ENCODE assay signal across 22 cellular contexts in genomic region chr3:42649783-42650182, GRCh38. TPM values are rescaled to one million over a fixed set of nuclear protein-coding genes. Genes with fewer than 3 reads are reported as not detected.
DNase-seq lines count a peak whose midpoint lies in the region; ATAC-seq, FAIRE-seq and TF ChIP-seq lines count a peak whose summit lies in the region.
"Had no signal": no experiment of that assay in that cellular context is flagged by ENCODE, and none has a peak within 500 bp of the region (broad histone marks: within the 10 kb centered on the region; RNA-seq: fewer than 3 reads in every experiment).

No MANE protein-coding gene starts in this region.

- H3K36me3 Mint-ChIP-seq in stimulated activated naive CD8-positive, alpha-beta T cell treated with anti-CD3 and anti-CD28 coated beads, Interleukin-15, Interleukin-2, amounts not matched to agents 100 ng/mL and 50 ng/mL, for 24 hours (ENCODE audit: low read depth): peaks cover 34% of the 10 kb centered on the region
- peaks cover 37% of the 10 kb centered on the region for H3K36me3 Mint-ChIP-seq in nephron (ENCODE audit: low read depth)

- no peaks in the 10 kb centered on the region for H4K20me1 ChIP-seq in GM12878 (ENCODE audit: control insufficient read depth, insufficient read depth)

- CTCF ChIA-PET in GM12878 (lab: Yijun Ruan, JAX): interaction anchor here (0.6 kb wide), 1 partner anchor 72 kb away, joined by 3 read pairs; no protein-coding TSS in a partner anchor

- no TSS peak for BruUV-seq in GM12878 (replicated peaks; lab: Mats Ljungman, UMichigan)

- H3K4me3 ChIP-seq in GM12878: no peak overlapping the region
- H3K4me3 ChIP-seq: coronary artery, heart right ventricle, prostate gland had no signal

- ATAC-seq in stimulated activated naive CD8-positive, alpha-beta T cell treated with anti-CD3 and anti-CD28 coated beads, Interleukin-15, amount 100 ng/mL, for 72 hours: no peak
- ATAC-seq in GM12878 (no peak), HG02970 (IDR thresholded peaks at IDR 0.05; ENCODE audit: low FRiP score, unreplicated experiment) (no peak)
- ATAC-seq: heart right ventricle had no signal

- no peak for FAIRE-seq in GM12878 (lab: Jason Lieb, UNC)
- no peak for FAIRE-seq in RCC 7860 (lab: Jason Lieb, UNC)

- 88% methylated on average over 4 of the region's 4 CpGs for WGBS in GM12878 (ENCODE audit: insufficient coverage, insufficient replicate concordance, low lambda C conversion rate, missing lambda C conversion rate)

- no peak for TF ChIP-seq POLR2A in GM12878 (IDR thresholded peaks at IDR 0.05; ENCODE audit: low read depth, low read length)

- TF ChIP-seq RAD21 in GM12878 (IDR thresholded peaks at IDR 0.05; ENCODE audit: insufficient read depth, low read depth, low read length): no peak

- H3K27ac ChIP-seq in GM12878 (ENCODE audit: control insufficient read depth, insufficient read depth): no peak overlapping the region
- H3K27ac ChIP-seq: prostate gland had no signal

- peaks cover 0 to 19% of the 10 kb centered on the region in 2 experiments; a peak in 3 of 4 replicates for H3K36me3 ChIP-seq in GM12878 (ENCODE audit: control insufficient read depth in 2 of 2, insufficient read depth in 2 of 2, low read length in 1 of 2)
- H3K36me3 ChIP-seq: prostate gland had no signal

- H3K4me3 Mint-ChIP-seq in stimulated activated naive CD8-positive, alpha-beta T cell treated with anti-CD3 and anti-CD28 coated beads, Interleukin-15, Interleukin-2, amounts not matched to agents 100 ng/mL and 50 ng/mL, for 24 hours: no peak overlapping the region
- H3K4me3 Mint-ChIP-seq in stimulated activated naive CD8-positive, alpha-beta T cell treated with anti-CD3 and anti-CD28 coated beads, Interleukin-15, amount 100 ng/mL, for 72 hours: no peak overlapping the region
- no peak overlapping the region for H3K4me3 Mint-ChIP-seq in nephron

- H3K9ac ChIP-seq in GM12878 (ENCODE audit: control insufficient read depth, insufficient read depth, low read length): no peak overlapping the region

- no peak overlapping the region for H3K4me2 ChIP-seq in GM12878 (ENCODE audit: control insufficient read depth, insufficient read depth)

- H3K27me3 Mint-ChIP-seq in stimulated activated naive CD8-positive, alpha-beta T cell treated with anti-CD3 and anti-CD28 coated beads, Interleukin-15, Interleukin-2, amounts not matched to agents 100 ng/mL and 50 ng/mL, for 24 hours: no peaks in the 10 kb centered on the region
- peaks cover 15% of the 10 kb centered on the region for H3K27me3 Mint-ChIP-seq in stimulated activated naive CD8-positive, alpha-beta T cell treated with anti-CD3 and anti-CD28 coated beads, Interleukin-15, amount 100 ng/mL, for 72 hours
- H3K27me3 Mint-ChIP-seq in nephron (ENCODE audit: low read depth): no peaks in the 10 kb centered on the region

- no peaks in the 10 kb centered on the region; the same call in 1 of the 2 replicates for H3K79me2 ChIP-seq in GM12878 (ENCODE audit: control insufficient read depth, insufficient read depth, low read length)

- no peak for TF ChIP-seq EP300 in GM12878 (IDR thresholded peaks at IDR 0.05; ENCODE audit: borderline replicate concordance in 1 of 2, control insufficient read depth in 1 of 2, low read depth in 2 of 2, low read length in 2 of 2)

- in situ Hi-C loops in GM12878 (cut with MboI): no loop called here

- DNase-seq in stimulated activated naive CD8-positive, alpha-beta T cell treated with anti-CD3 and anti-CD28 coated beads, Interleukin-15, amount 100 ng/mL, for 72 hours: no peak
- DNase-seq in GM12878 (ENCODE audit: low read depth, low spot score) (no peak), NCI-H345 (lab: John Stamatoyannopoulos, UW) (no peak), RCC 7860 (ENCODE audit: low spot score) (no peak)
- DNase-seq: activated naive CD4-positive, alpha-beta T cell; heart right ventricle; NCI-H1092; NCI-H2081 treated with DMSO at 0.1 percent for 48 hours; NCI-H510A; RPMI8226; stimulated activated CD4-positive, alpha-beta T cell treated with anti-CD3 and anti-CD28 coated beads, Interleukin-4, amount 100 ng/mL, for 1 hour had no signal

- intact Hi-C loops in GM12878 (cut with micrococcal nuclease; ENCODE audit: unreplicated experiment): loop anchor here (5.0 kb wide), 1 partner anchor 93 kb away; no protein-coding TSS in a partner anchor

- RAD21 ChIA-PET in GM12878 (lab: Charles Lee; ENCODE audit: unreplicated experiment): no interaction called here

- peak overlapping the region; percentile 61 for H3K27ac Mint-ChIP-seq in stimulated activated naive CD8-positive, alpha-beta T cell treated with anti-CD3 and anti-CD28 coated beads, Interleukin-15, Interleukin-2, amounts not matched to agents 100 ng/mL and 50 ng/mL, for 24 hours
- H3K27ac Mint-ChIP-seq in stimulated activated naive CD8-positive, alpha-beta T cell treated with anti-CD3 and anti-CD28 coated beads, Interleukin-15, amount 100 ng/mL, for 72 hours: peak overlapping the region in 1 of 2 donors; percentile 54
- H3K27ac Mint-ChIP-seq in nephron: peak overlapping the region in 2 of 3 experiments; percentile 28 to 50

- POLR2A ChIA-PET in GM12878 (lab: Charles Lee): no interaction called here

- no peaks in the 10 kb centered on the region for H3K27me3 ChIP-seq in GM12878 (replicated peaks in 1 of 2; ENCODE audit: control insufficient read depth in 2 of 2, insufficient read depth in 2 of 2, low read length in 1 of 2)
- H3K27me3 ChIP-seq: heart right ventricle had no signal

- peaks cover 17% of the 10 kb centered on the region for H3K4me1 ChIP-seq in GM12878 (ENCODE audit: control insufficient read depth, insufficient read depth, low read length)
- H3K4me1 ChIP-seq: prostate gland had no signal

- H3K9me3 Mint-ChIP-seq in stimulated activated naive CD8-positive, alpha-beta T cell treated with anti-CD3 and anti-CD28 coated beads, Interleukin-15, Interleukin-2, amounts not matched to agents 100 ng/mL and 50 ng/mL, for 24 hours: no peaks in the 10 kb centered on the region
- no peaks in the 10 kb centered on the region for H3K9me3 Mint-ChIP-seq in stimulated activated naive CD8-positive, alpha-beta T cell treated with anti-CD3 and anti-CD28 coated beads, Interleukin-15, amount 100 ng/mL, for 72 hours
- no peaks in the 10 kb centered on the region for H3K9me3 Mint-ChIP-seq in nephron

- SMC1A ChIA-PET in GM12878 (lab: Charles Lee; ENCODE audit: uncharacterized antibody, unreplicated experiment): interaction anchor here (1.3 to 3.0 kb wide), 3 partner anchors 8 to 67 kb away, joined by 3 to 11 read pairs (median 3); partner anchors contain the start of genes SEC22C and SS18L2

- peaks cover 28% of the 10 kb centered on the region for H3K4me1 Mint-ChIP-seq in stimulated activated naive CD8-positive, alpha-beta T cell treated with anti-CD3 and anti-CD28 coated beads, Interleukin-15, Interleukin-2, amounts not matched to agents 100 ng/mL and 50 ng/mL, for 24 hours (ENCODE audit: low read depth)
- H3K4me1 Mint-ChIP-seq in stimulated activated naive CD8-positive, alpha-beta T cell treated with anti-CD3 and anti-CD28 coated beads, Interleukin-15, amount 100 ng/mL, for 72 hours: peaks cover 36% of the 10 kb centered on the region
- H3K4me1 Mint-ChIP-seq in nephron: peaks cover 33% of the 10 kb centered on the region

- H2AFZ ChIP-seq in GM12878 (ENCODE audit: control insufficient read depth, low read depth, low read length): no peak overlapping the region

- TF ChIP-seq CTCF in GM12878 (IDR thresholded peaks at IDR 0.05 in 2 of 3, conservative IDR thresholded peaks at IDR 0.05 in 1 of 3; ENCODE audit: control insufficient read depth in 2 of 3, extremely low read depth in 1 of 3, insufficient read depth in 1 of 3, low read depth in 3 of 3, low read length in 3 of 3) (no peak), nephron (IDR thresholded peaks at IDR 0.05; ENCODE audit: unreplicated experiment in 3 of 3) (no peak)

- no peaks in the 10 kb centered on the region for H3K9me3 ChIP-seq in GM12878 (replicated peaks; ENCODE audit: control insufficient read depth, insufficient read depth, low read length)
- H3K9me3 ChIP-seq: heart right ventricle, prostate gland had no signal

RNA-seq across cellular contexts. Expression of gene ZBTB47, which starts 3.7 kb away (rescaled TPM):
- total RNA-seq in GM12878 (2013; cell fraction: nucleolus; rRNA removed): 6.0 and 7.1 TPM in 2 replicates
- total RNA-seq in GM12878 (2014; rRNA removed) (3.1 TPM in 2 replicates), GM12878 (2014; rRNA removed; fragmentation: Illumina TruSeq; extraction: Trizol) (1.0 TPM in 2 replicates), GM12878 (2021) (3.1 and 3.4 TPM in 2 replicates)
- 0.79 TPM for polyA plus RNA-seq in GM12878 (2011; ENCODE audit: low read depth)
- polyA plus RNA-seq in GM12878 (2011; rRNA removed) (0.37 and 0.92 TPM in 2 replicates), GM12878 (2014; fragmentation: Illumina TruSeq; extraction: Trizol) (0.49 and 1.1 TPM in 2 replicates), GM12878 (2014; fragmentation: Nextera tagmentation; extraction: Ambion mirVana) (under 1 TPM in 1 of 2 experiments, not detected in 1; 0.04 TPM), GM12878 (2014; rRNA removed) (2.0 and 2.3 TPM in 2 replicates), GM12878 (2016; fragmentation: Nextera tagmentation; extraction: Ambion mirVana) (under 1 TPM; 0.06 to 0.12 TPM)
- polyA plus RNA-seq in GM12878 (2011; cell fraction: cytosol; rRNA removed): 1.1 and 1.6 TPM in 2 replicates
- 4.2 and 4.7 TPM in 2 replicates for polyA plus RNA-seq in GM12878 (2011; cell fraction: nucleus; rRNA removed)
- 1.7 and 2.0 TPM in 2 replicates for polyA plus RNA-seq in GM12878 (2012)
- polyA minus RNA-seq in GM12878 (2011; rRNA and poly(A)+ RNA removed): 1.7 and 3.1 TPM in 2 replicates
- 0.67 and 0.73 TPM in 2 replicates for polyA minus RNA-seq in GM12878 (2011; cell fraction: cytosol; rRNA and poly(A)+ RNA removed)
- 1.9 and 4.0 TPM in 2 replicates for polyA minus RNA-seq in GM12878 (2011; cell fraction: nucleus; rRNA and poly(A)+ RNA removed)

RNA-seq across cellular contexts. Expression of gene KLHL40, which starts 35.6 kb away (rescaled TPM):
- total RNA-seq in GM12878 (2013; cell fraction: nucleolus; rRNA removed): not detected in 2 replicates
- not detected in 2 replicates for total RNA-seq in GM12878 (2014; rRNA removed)
- not detected in 2 replicates for total RNA-seq in GM12878 (2014; rRNA removed; fragmentation: Illumina TruSeq; extraction: Trizol)
- not detected in 2 replicates for total RNA-seq in GM12878 (2021)
- polyA plus RNA-seq in GM12878 (2011; ENCODE audit: low read depth): not detected
- not detected in 2 replicates for polyA plus RNA-seq in GM12878 (2011; rRNA removed)
- polyA plus RNA-seq in GM12878 (2011; cell fraction: cytosol; rRNA removed): not detected in 2 replicates
- not detected in 2 replicates for polyA plus RNA-seq in GM12878 (2011; cell fraction: nucleus; rRNA removed)
- polyA plus RNA-seq in GM12878 (2012): not detected in 2 replicates
- not detected in 2 replicates for polyA plus RNA-seq in GM12878 (2014; fragmentation: Illumina TruSeq; extraction: Trizol)
- not detected for polyA plus RNA-seq in GM12878 (2014; fragmentation: Nextera tagmentation; extraction: Ambion mirVana)
- polyA plus RNA-seq in GM12878 (2014; rRNA removed): not detected in 2 replicates
- not detected for polyA plus RNA-seq in GM12878 (2016; fragmentation: Nextera tagmentation; extraction: Ambion mirVana)
- not detected in 2 replicates for polyA minus RNA-seq in GM12878 (2011; rRNA and poly(A)+ RNA removed)
- polyA minus RNA-seq in GM12878 (2011; cell fraction: cytosol; rRNA and poly(A)+ RNA removed): not detected in 2 replicates
- polyA minus RNA-seq in GM12878 (2011; cell fraction: nucleus; rRNA and poly(A)+ RNA removed): not detected in 2 replicates
- total RNA-seq: Daoy, endothelial cell of umbilical vein, HT1080, lung microvascular endothelial cell, subcutaneous adipose tissue had no signal
- polyA plus RNA-seq: endothelial cell of umbilical vein had no signal

RNA-seq across cellular contexts. Expression of gene NKTR, which starts 49.3 kb away (rescaled TPM):
- total RNA-seq in GM12878 (2013; cell fraction: nucleolus; rRNA removed): 778 and 789 TPM in 2 replicates
- total RNA-seq in GM12878 (2014; rRNA removed): 59.6 and 72.6 TPM in 2 replicates
- 77.5 and 84.0 TPM in 2 replicates for total RNA-seq in GM12878 (2014; rRNA removed; fragmentation: Illumina TruSeq; extraction: Trizol)
- total RNA-seq in GM12878 (2021): 45.0 and 51.1 TPM in 2 replicates
- polyA plus RNA-seq in GM12878 (2011; ENCODE audit: low read depth): 36.3 TPM
- polyA plus RNA-seq in GM12878 (2011; rRNA removed): 87.0 and 148 TPM in 2 replicates
- 19.4 and 23.0 TPM in 2 replicates for polyA plus RNA-seq in GM12878 (2011; cell fraction: cytosol; rRNA removed)
- 209 and 223 TPM in 2 replicates for polyA plus RNA-seq in GM12878 (2011; cell fraction: nucleus; rRNA removed)
- 50.3 and 54.0 TPM in 2 replicates for polyA plus RNA-seq in GM12878 (2012)
- 91.9 and 128 TPM in 2 replicates for polyA plus RNA-seq in GM12878 (2014; fragmentation: Illumina TruSeq; extraction: Trizol)
- 10 to 100 TPM; 15.3 to 27.8 TPM for polyA plus RNA-seq in GM12878 (2014; fragmentation: Nextera tagmentation; extraction: Ambion mirVana)
- 62.6 and 73.7 TPM in 2 replicates for polyA plus RNA-seq in GM12878 (2014; rRNA removed)
- 10 to 100 TPM; 40.0 to 46.0 TPM for polyA plus RNA-seq in GM12878 (2016; fragmentation: Nextera tagmentation; extraction: Ambion mirVana)
- 49.7 and 59.7 TPM in 2 replicates for polyA minus RNA-seq in GM12878 (2011; rRNA and poly(A)+ RNA removed)
- 14.8 and 23.2 TPM in 2 replicates for polyA minus RNA-seq in GM12878 (2011; cell fraction: cytosol; rRNA and poly(A)+ RNA removed)
- 129 and 184 TPM in 2 replicates for polyA minus RNA-seq in GM12878 (2011; cell fraction: nucleus; rRNA and poly(A)+ RNA removed)

RNA-seq across cellular contexts. Expression of gene HHATL, which starts 52.8 kb away (rescaled TPM):
- total RNA-seq in GM12878 (2013; cell fraction: nucleolus; rRNA removed): not detected in 2 replicates
- not detected in 2 replicates for total RNA-seq in GM12878 (2014; rRNA removed)
- total RNA-seq in GM12878 (2014; rRNA removed; fragmentation: Illumina TruSeq; extraction: Trizol): not detected in 2 replicates
- total RNA-seq in GM12878 (2021): not detected in 2 replicates
- not detected for polyA plus RNA-seq in GM12878 (2011; ENCODE audit: low read depth)
- not detected in 2 replicates for polyA plus RNA-seq in GM12878 (2011; rRNA removed)
- polyA plus RNA-seq in GM12878 (2011; cell fraction: cytosol; rRNA removed): not detected in 2 replicates
- polyA plus RNA-seq in GM12878 (2011; cell fraction: nucleus; rRNA removed): 0.21 TPM in 1 of 2 replicates, not detected in the other
- polyA plus RNA-seq in GM12878 (2012): not detected in 2 replicates
- not detected in 2 replicates for polyA plus RNA-seq in GM12878 (2014; fragmentation: Illumina TruSeq; extraction: Trizol)
- polyA plus RNA-seq in GM12878 (2014; fragmentation: Nextera tagmentation; extraction: Ambion mirVana): not detected
- polyA plus RNA-seq in GM12878 (2014; rRNA removed): not detected in 2 replicates
- not detected for polyA plus RNA-seq in GM12878 (2016; fragmentation: Nextera tagmentation; extraction: Ambion mirVana)
- polyA minus RNA-seq in GM12878 (2011; rRNA and poly(A)+ RNA removed): not detected in 2 replicates
- polyA minus RNA-seq in GM12878 (2011; cell fraction: cytosol; rRNA and poly(A)+ RNA removed): not detected in 2 replicates
- not detected in 2 replicates for polyA minus RNA-seq in GM12878 (2011; cell fraction: nucleus; rRNA and poly(A)+ RNA removed)
- total RNA-seq: Daoy, endothelial cell of umbilical vein, HT1080, LHCN-M2, lung microvascular endothelial cell had no signal
- polyA plus RNA-seq: endothelial cell of umbilical vein had no signal

RNA-seq across cellular contexts. Expression of gene SS18L2, which starts 59.1 kb away (rescaled TPM):
- 10.6 and 11.8 TPM in 2 replicates for total RNA-seq in GM12878 (2013; cell fraction: nucleolus; rRNA removed)
- total RNA-seq in GM12878 (2014; rRNA removed) (80.4 and 82.2 TPM in 2 replicates), GM12878 (2014; rRNA removed; fragmentation: Illumina TruSeq; extraction: Trizol) (58.5 and 65.2 TPM in 2 replicates), GM12878 (2021) (60.6 and 61.0 TPM in 2 replicates)
- polyA plus RNA-seq in GM12878 (2011; ENCODE audit: low read depth): 118 TPM
- polyA plus RNA-seq in GM12878 (2011; rRNA removed) (137 and 199 TPM in 2 replicates), GM12878 (2014; fragmentation: Illumina TruSeq; extraction: Trizol) (80.7 and 96.7 TPM in 2 replicates), GM12878 (2014; fragmentation: Nextera tagmentation; extraction: Ambion mirVana) (100 to 1,000 TPM; 293 to 375 TPM), GM12878 (2014; rRNA removed) (85.4 and 97.5 TPM in 2 replicates), GM12878 (2016; fragmentation: Nextera tagmentation; extraction: Ambion mirVana) (100 to 1,000 TPM; 181 to 193 TPM)
- 56.8 and 60.7 TPM in 2 replicates for polyA plus RNA-seq in GM12878 (2011; cell fraction: cytosol; rRNA removed)
- polyA plus RNA-seq in GM12878 (2011; cell fraction: nucleus; rRNA removed): 35.1 and 38.9 TPM in 2 replicates
- polyA plus RNA-seq in GM12878 (2012): 77.2 and 92.3 TPM in 2 replicates
- polyA minus RNA-seq in GM12878 (2011; rRNA and poly(A)+ RNA removed): 23.4 and 38.6 TPM in 2 replicates
- 10.7 and 22.6 TPM in 2 replicates for polyA minus RNA-seq in GM12878 (2011; cell fraction: cytosol; rRNA and poly(A)+ RNA removed)
- 16.4 and 19.8 TPM in 2 replicates for polyA minus RNA-seq in GM12878 (2011; cell fraction: nucleus; rRNA and poly(A)+ RNA removed)
